8 cellular contexts compared by ENCODE assay signal in the genomic region with DNA sequence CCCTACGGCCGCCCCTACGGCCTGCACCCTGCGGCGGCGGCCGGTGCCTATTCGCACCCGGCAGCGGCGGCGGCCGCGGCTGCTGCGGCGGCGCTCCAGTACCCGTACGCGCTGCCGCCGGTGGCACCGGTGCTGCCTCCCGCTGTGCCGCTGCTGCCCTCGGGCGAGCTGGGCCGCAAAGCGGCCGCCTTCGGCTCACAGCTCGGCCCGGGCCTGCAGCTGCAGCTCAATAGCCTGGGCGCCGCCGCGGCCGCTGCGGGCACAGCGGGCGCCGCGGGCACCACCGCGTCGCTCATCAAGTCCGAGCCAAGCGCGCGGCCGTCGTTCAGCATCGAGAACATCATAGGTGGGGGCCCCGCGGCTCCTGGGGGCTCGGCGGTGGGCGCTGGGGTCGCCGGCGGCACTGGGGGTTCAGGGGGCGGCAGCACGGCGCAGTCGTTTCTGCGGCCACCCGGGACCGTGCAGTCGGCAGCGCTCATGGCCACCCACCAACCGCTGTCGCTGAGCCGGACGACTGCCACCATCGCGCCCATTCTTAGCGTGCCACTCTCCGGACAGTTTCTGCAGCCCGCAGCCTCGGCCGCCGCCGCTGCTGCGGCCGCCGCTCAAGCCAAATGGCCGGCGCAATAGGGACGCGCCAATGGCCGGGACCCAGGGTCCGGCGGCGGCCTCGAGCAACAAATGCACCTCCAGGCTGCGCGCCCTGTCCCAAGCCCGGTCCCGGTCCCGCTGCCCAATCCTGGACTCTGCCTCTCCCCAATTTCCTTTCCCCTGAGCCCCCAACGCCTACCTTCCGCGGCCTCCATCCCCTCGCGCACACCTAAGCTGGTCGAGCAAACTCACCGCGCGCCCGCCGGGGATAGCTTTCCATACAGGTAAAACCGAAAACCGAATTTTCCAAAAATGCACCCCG. TPM values are rescaled to one million over a fixed set of nuclear protein-coding genes. Genes with fewer than 3 reads are reported as not detected.
DNase-seq lines count a peak whose midpoint lies in the region; ATAC-seq, FAIRE-seq and TF ChIP-seq lines count a peak whose summit lies in the region.

No MANE protein-coding gene starts in this region.

- DNase-seq in heart right ventricle (no peak), right atrium auricular region (ENCODE audit: low spot score) (no peak), keratinocyte (ENCODE audit: low read depth, low spot score) (no peak), type B pancreatic cell (ENCODE audit: extremely low spot score, unreplicated experiment) (no peak), kidney glomerular epithelial cell (lab: John Stamatoyannopoulos, UW) (no peak), NCI-H128 (lab: John Stamatoyannopoulos, UW; ENCODE audit: unreplicated experiment) (no peak), A172 (ENCODE audit: low spot score) (no peak)
- DNase-seq in activated CD4-positive, alpha-beta memory T cell treated with anti-CD3 and anti-CD28 coated beads for 36 hours, result no peak

- peak overlapping the region; percentile 63 for H3K27ac Mint-ChIP-seq in activated CD4-positive, alpha-beta memory T cell treated with anti-CD3 and anti-CD28 coated beads for 36 hours
- peak overlapping the region; percentile 56 for H3K27ac Mint-ChIP-seq in type B pancreatic cell

- H3K27ac ChIP-seq in heart right ventricle, result peak overlapping the region in 1 of 10 donors; percentile 20
- no peak overlapping the region for H3K27ac ChIP-seq in right atrium auricular region
- no peak overlapping the region for H3K27ac ChIP-seq in keratinocyte (ENCODE audit: control insufficient read depth, insufficient read depth, low read length)

- H3K9ac ChIP-seq in keratinocyte (ENCODE audit: control insufficient read depth, extremely low read depth, insufficient read depth, low read length), result no peak overlapping the region

- no peak overlapping the region for H2AFZ ChIP-seq in keratinocyte (ENCODE audit: control insufficient read depth, low read length)

- peak overlapping the region; percentile 69 for H3K4me3 Mint-ChIP-seq in activated CD4-positive, alpha-beta memory T cell treated with anti-CD3 and anti-CD28 coated beads for 36 hours
- H3K4me3 Mint-ChIP-seq in type B pancreatic cell, result peak overlapping the region; percentile 84

- POLR2A ChIA-PET in activated CD4-positive, alpha-beta memory T cell treated with anti-CD3 and anti-CD28 coated beads for 36 hours (lab: Charles Lee), result no interaction called here

- no peak for FAIRE-seq in keratinocyte (lab: Jason Lieb, UNC)

- H3K4me1 Mint-ChIP-seq in activated CD4-positive, alpha-beta memory T cell treated with anti-CD3 and anti-CD28 coated beads for 36 hours (ENCODE audit: low read depth), result peaks cover 34% of the 10 kb centered on the region
- peaks cover 12% of the 10 kb centered on the region for H3K4me1 Mint-ChIP-seq in type B pancreatic cell (ENCODE audit: unreplicated experiment)

- 2 to 4% methylated on average over 100 to 114 of the region's 114 CpGs for WGBS in heart right ventricle, 2 donors

- H3K79me2 ChIP-seq in keratinocyte (ENCODE audit: control insufficient read depth, insufficient read depth, low read length), result no peaks in the 10 kb centered on the region

- H3K9me1 ChIP-seq in keratinocyte (ENCODE audit: control insufficient read depth, extremely low read depth, insufficient read depth, low read length), result no peaks in the 10 kb centered on the region

- H3K36me3 Mint-ChIP-seq in activated CD4-positive, alpha-beta memory T cell treated with anti-CD3 and anti-CD28 coated beads for 36 hours, result peaks cover 21% of the 10 kb centered on the region
- no peaks in the 10 kb centered on the region for H3K36me3 Mint-ChIP-seq in type B pancreatic cell

- peaks cover 0 to 13% (median 0%) of the 10 kb centered on the region in 9 donors for H3K36me3 ChIP-seq in heart right ventricle
- no peaks in the 10 kb centered on the region for H3K36me3 ChIP-seq in right atrium auricular region
- H3K36me3 ChIP-seq in keratinocyte (ENCODE audit: control insufficient read depth in 2 of 2, extremely low read depth in 1 of 2, insufficient read depth in 2 of 2, low read length in 2 of 2), result no peaks in the 10 kb centered on the region

- no peak for ATAC-seq in heart right ventricle

- H3K4me3 ChIP-seq in heart right ventricle (peak overlapping the region in 6 of 10 donors; percentile 8 to 65 (median 54)), right atrium auricular region (peak overlapping the region in 1 of 2 donors; percentile 54), keratinocyte (ENCODE audit: control insufficient read depth in 2 of 3, extremely low read depth in 1 of 3, insufficient read depth in 2 of 3, low read depth in 1 of 3, low read length in 3 of 3) (no peak overlapping the region)

- H3K9me3 ChIP-seq in heart right ventricle (no peaks in the 10 kb centered on the region), right atrium auricular region (no peaks in the 10 kb centered on the region), keratinocyte (ENCODE audit: control insufficient read depth, low read depth, low read length) (peaks cover 4% of the 10 kb centered on the region)

- H3K9me3 Mint-ChIP-seq in activated CD4-positive, alpha-beta memory T cell treated with anti-CD3 and anti-CD28 coated beads for 36 hours, result peaks cover 6% of the 10 kb centered on the region
- no peaks in the 10 kb centered on the region for H3K9me3 Mint-ChIP-seq in type B pancreatic cell

- H3K27me3 ChIP-seq in heart right ventricle (peaks cover 71 to 100% (median 100%) of the 10 kb centered on the region in 7 donors), right atrium auricular region (peaks cover 75 to 88% of the 10 kb centered on the region in 2 donors), keratinocyte (ENCODE audit: control insufficient read depth, extremely low read depth, insufficient read depth, low read length) (peaks cover 94% of the 10 kb centered on the region)

- H3K4me1 ChIP-seq in heart right ventricle (peaks cover 0 to 73% (median 27%) of the 10 kb centered on the region in 9 donors), right atrium auricular region (peaks cover 0 to 48% of the 10 kb centered on the region in 2 donors), keratinocyte (ENCODE audit: control insufficient read depth, extremely low read depth, insufficient read depth, low read length) (no peaks in the 10 kb centered on the region)

- H3K27me3 Mint-ChIP-seq in activated CD4-positive, alpha-beta memory T cell treated with anti-CD3 and anti-CD28 coated beads for 36 hours, result peaks cover 75% of the 10 kb centered on the region
- peaks cover 86% of the 10 kb centered on the region for H3K27me3 Mint-ChIP-seq in type B pancreatic cell

- dilution Hi-C loops in keratinocyte (cut with MboI; ENCODE audit: extremely low pct_ligation_motif_present, low sequenced_read_pairs), result no loop called here

- CTCF ChIA-PET in activated CD4-positive, alpha-beta memory T cell treated with anti-CD3 and anti-CD28 coated beads for 36 hours (lab: Charles Lee), result no interaction called here

- H3K4me2 ChIP-seq in keratinocyte (ENCODE audit: control insufficient read depth, extremely low read depth, insufficient read depth, low read depth, low read length), result peak overlapping the region; percentile 56

- H4K20me1 ChIP-seq in keratinocyte (ENCODE audit: control insufficient read depth, extremely low read depth, insufficient read depth, low read length), result peaks cover 3% of the 10 kb centered on the region

- intact Hi-C loops in heart right ventricle (cut with DNase I), result no loop called here
- intact Hi-C loops in activated CD4-positive, alpha-beta memory T cell treated with anti-CD3 and anti-CD28 coated beads for 36 hours (cut with micrococcal nuclease), result loop anchor here (2.0 to 5.0 kb wide), 2 partner anchors 43 to 887 kb away; partner anchors contain the start of genes ALG6 and USP1

- TF ChIP-seq CTCF in heart right ventricle (IDR thresholded peaks at IDR 0.05) (no peak), right atrium auricular region (IDR thresholded peaks at IDR 0.05) (no peak), keratinocyte (optimal IDR thresholded peaks at IDR 0.05 in 1 of 3, IDR thresholded peaks at IDR 0.05 in 1 of 3, conservative IDR thresholded peaks at IDR 0.05 in 1 of 3; ENCODE audit: extremely low read depth in 1 of 3, insufficient read depth in 2 of 3, low read length in 3 of 3) (no peak), type B pancreatic cell (conservative IDR thresholded peaks at IDR 0.05) (no peak)

RNA-seq across cellular contexts. Expression of gene FOXD3, which starts 1.8 kb away (rescaled TPM):
- total RNA-seq in heart right ventricle (under 1 TPM in 5 of 10 donors, not detected in 5; 0.12 to 0.66 (median 0.33) TPM), right atrium auricular region (1 to 10 TPM in 1 of 2 donors, under 1 TPM in 1; 0.48 to 1.1 TPM), type B pancreatic cell (ENCODE audit: low replicate concordance) (0.12 and 0.70 TPM in 2 replicates)
- polyA plus RNA-seq in heart right ventricle (under 1 TPM; 0.14 to 0.22 TPM), keratinocyte (not detected in 3 replicates)
- total RNA-seq in activated CD4-positive, alpha-beta memory T cell treated with anti-CD3 and anti-CD28 coated beads for 36 hours, result not detected
- polyA plus RNA-seq in keratinocyte (2011; ENCODE audit: low read depth), result not detected
- not detected in 2 replicates for polyA plus RNA-seq in keratinocyte (2011; cell fraction: cytosol; rRNA removed)
- not detected in 2 replicates for polyA plus RNA-seq in keratinocyte (2011; cell fraction: nucleus; rRNA removed)
- polyA plus RNA-seq in keratinocyte (2012; ENCODE audit: low replicate concordance), result not detected in 2 replicates
- not detected in 3 replicates for polyA minus RNA-seq in keratinocyte
- not detected for polyA minus RNA-seq in keratinocyte (2011; cell fraction: cytosol; rRNA and poly(A)+ RNA removed)
- not detected in 2 replicates for polyA minus RNA-seq in keratinocyte (2011; cell fraction: nucleus; rRNA and poly(A)+ RNA removed)
- total RNA-seq in A172 (2014; rRNA removed; shearing (Covaris generic)), result 0.17 TPM in 1 of 2 replicates, not detected in the other

RNA-seq across cellular contexts. Expression of gene ALG6, which starts 43.3 kb away (rescaled TPM):
- total RNA-seq in heart right ventricle, result 1 to 10 TPM; 3.3 to 5.8 (median 3.9) TPM
- 10 to 100 TPM in 1 of 2 donors, 1 to 10 TPM in 1; 5.2 to 20.8 TPM for polyA plus RNA-seq in heart right ventricle
- 1 to 10 TPM; 4.1 to 4.7 TPM for total RNA-seq in right atrium auricular region
- total RNA-seq in activated CD4-positive, alpha-beta memory T cell treated with anti-CD3 and anti-CD28 coated beads for 36 hours, result 10 to 100 TPM; 16.0 to 18.8 TPM
- 8.7 to 20.5 TPM (median 11.8 TPM) in 3 replicates for polyA plus RNA-seq in keratinocyte
- 5.8 TPM for polyA plus RNA-seq in keratinocyte (2011; ENCODE audit: low read depth)
- polyA plus RNA-seq in keratinocyte (2011; cell fraction: cytosol; rRNA removed), result 4.4 and 8.3 TPM in 2 replicates
- 14.1 and 23.1 TPM in 2 replicates for polyA plus RNA-seq in keratinocyte (2011; cell fraction: nucleus; rRNA removed)
- 6.2 and 8.7 TPM in 2 replicates for polyA plus RNA-seq in keratinocyte (2012; ENCODE audit: low replicate concordance)
- polyA minus RNA-seq in keratinocyte, result 0.85 to 13.5 TPM (median 6.5 TPM) in 3 replicates
- 2.5 TPM for polyA minus RNA-seq in keratinocyte (2011; cell fraction: cytosol; rRNA and poly(A)+ RNA removed)
- 10.9 and 14.5 TPM in 2 replicates for polyA minus RNA-seq in keratinocyte (2011; cell fraction: nucleus; rRNA and poly(A)+ RNA removed)
- total RNA-seq in type B pancreatic cell (ENCODE audit: low replicate concordance), result 17.1 and 20.5 TPM in 2 replicates
- total RNA-seq in A172 (2014; rRNA removed; shearing (Covaris generic)), result 19.5 and 20.0 TPM in 2 replicates

Comparison
In these comparisons a context has a peak if more than half of its experiments do, and no peak if none do; other contexts are left out.
1. H3K4me3 ChIP-seq: peak in heart right ventricle (6 of 10); none in keratinocyte (0 of 3).